12 cellular contexts compared by ENCODE assay signal in genomic region chr2:203869610-203870042, GRCh38. TPM values are rescaled to one million over a fixed set of nuclear protein-coding genes. Genes with fewer than 3 reads are reported as not detected.
DNase-seq lines count a peak whose midpoint lies in the region; ATAC-seq and TF ChIP-seq lines count a peak whose summit lies in the region.
"Had no signal": no experiment of that assay in that cellular context is flagged by ENCODE, and none has a peak within 500 bp of the region (broad histone marks: within the 10 kb centered on the region; RNA-seq: fewer than 3 reads in every experiment).

No MANE protein-coding gene starts in this region.

- H3K27ac ChIP-seq in HEK293 (ENCODE audit: extremely low read depth, low read depth, low read length) = no peak overlapping the region
- H3K27ac ChIP-seq in caudate nucleus (ENCODE audit: low read depth, low read length) = no peak overlapping the region
- H3K27ac ChIP-seq: lower lobe of right lung, SJSA1 had no signal

- DNase-seq in T-cell (peak; percentile 45 to 82 (median 68)), activated T-helper 1 cell treated with Interleukin-2 at 50 U/mL for 16 hours (ENCODE audit: low read depth) (peak; percentile 43), midbrain (lab: John Stamatoyannopoulos, UW) (no peak), caudate nucleus (lab: John Stamatoyannopoulos, UW) (no peak), head of caudate nucleus (no peak)
- no peak for DNase-seq in natural killer cell treated with Interleukin-12 subunit alpha and Interleukin-12 subunit beta and Interleukin-15 and Interleukin-18, amount 100 ng/mL, for 72 hours (ENCODE audit: low spot score)
- DNase-seq: Calu3, lower lobe of right lung had no signal

- intact Hi-C loops in head of caudate nucleus (cut with DNase I) = no loop called here

- peak overlapping the region; percentile 95 to 97 for H3K27ac Mint-ChIP-seq in T-cell
- peak overlapping the region; percentile 85 for H3K27ac Mint-ChIP-seq in natural killer cell treated with Interleukin-12 subunit alpha and Interleukin-12 subunit beta and Interleukin-15 and Interleukin-18, amount 100 ng/mL, for 72 hours

- no peaks in the 10 kb centered on the region for H3K36me3 ChIP-seq in HEK293 (ENCODE audit: control insufficient read depth in 2 of 2, insufficient read depth in 1 of 2, low read length in 2 of 2)
- H3K36me3 ChIP-seq: lower lobe of right lung, SJSA1 had no signal

- ATAC-seq in T-cell (replicated peaks in 1 of 4) (peak; percentile 80 to 88 (median 82)), GM18517 (IDR thresholded peaks at IDR 0.05; ENCODE audit: unreplicated experiment) (no peak)
- peak; percentile 2 to 44 for ATAC-seq in natural killer cell treated with Interleukin-12 subunit alpha and Interleukin-12 subunit beta and Interleukin-15 and Interleukin-18, amount 100 ng/mL, for 72 hours
- ATAC-seq: GM12878 had no signal

- peaks cover 0 to under 1% (median under 1%) of the 10 kb centered on the region in 3 donors for H3K9me3 Mint-ChIP-seq in T-cell
- H3K9me3 Mint-ChIP-seq in natural killer cell treated with Interleukin-12 subunit alpha and Interleukin-12 subunit beta and Interleukin-15 and Interleukin-18, amount 100 ng/mL, for 72 hours = no peaks in the 10 kb centered on the region

- peaks cover 29% of the 10 kb centered on the region for H3K36me3 Mint-ChIP-seq in T-cell
- peaks cover 48% of the 10 kb centered on the region for H3K36me3 Mint-ChIP-seq in natural killer cell treated with Interleukin-12 subunit alpha and Interleukin-12 subunit beta and Interleukin-15 and Interleukin-18, amount 100 ng/mL, for 72 hours

- POLR2A ChIA-PET in HEK293 (lab: Yijun Ruan, JAX) (no interaction called here), T-cell (lab: Charles Lee) (interaction anchor here (0.7 to 1.8 kb wide), 8 partner anchors 8 to 163 kb away, joined by 3 to 7 read pairs (median 4); partner anchors contain the start of gene CD28 (in 1 of the 2))

- H3K4me1 ChIP-seq in HEK293 (ENCODE audit: control insufficient read depth, insufficient read depth, low read length) = no peaks in the 10 kb centered on the region
- H3K4me1 ChIP-seq: lower lobe of right lung, SJSA1 had no signal

- H3K4me3 ChIP-seq in HEK293 (ENCODE audit: low read depth, low read length) = no peak overlapping the region
- H3K4me3 ChIP-seq: GM12878, lower lobe of right lung, SJSA1 had no signal

- no peaks in the 10 kb centered on the region for H3K27me3 Mint-ChIP-seq in T-cell
- H3K27me3 Mint-ChIP-seq in natural killer cell treated with Interleukin-12 subunit alpha and Interleukin-12 subunit beta and Interleukin-15 and Interleukin-18, amount 100 ng/mL, for 72 hours = no peaks in the 10 kb centered on the region

- H3K4me1 Mint-ChIP-seq in T-cell = peaks cover 76 to 86% (median 85%) of the 10 kb centered on the region in 3 donors
- peaks cover 49 to 70% of the 10 kb centered on the region in 2 donors for H3K4me1 Mint-ChIP-seq in natural killer cell treated with Interleukin-12 subunit alpha and Interleukin-12 subunit beta and Interleukin-15 and Interleukin-18, amount 100 ng/mL, for 72 hours (ENCODE audit: low read depth in 2 of 2)

- no peaks in the 10 kb centered on the region for H3K9me3 ChIP-seq in HEK293 (ENCODE audit: control insufficient read depth, insufficient read depth, low read depth, low read length)
- H3K9me3 ChIP-seq: lower lobe of right lung, SJSA1 had no signal

- CTCF ChIA-PET in HEK293 (lab: Yijun Ruan, JAX) = no interaction called here
- CTCF ChIA-PET in T-cell (lab: Charles Lee) = interaction anchor here (0.6 to 3.6 kb wide), 5 partner anchors 10 to 55 kb away, joined by 4 to 15 read pairs (median 6); no protein-coding TSS in a partner anchor

- no peak for TF ChIP-seq CTCF in HEK293 (tag by site-specific recombination; IDR thresholded peaks at IDR 0.05)

- peak overlapping the region; percentile 80 to 85 (median 84) for H3K4me3 Mint-ChIP-seq in T-cell
- peak overlapping the region; percentile 90 for H3K4me3 Mint-ChIP-seq in natural killer cell treated with Interleukin-12 subunit alpha and Interleukin-12 subunit beta and Interleukin-15 and Interleukin-18, amount 100 ng/mL, for 72 hours

TF ChIP-seq in HEK293, 187 proteins besides CTCF, POLR2A, EP300 and RAD21:
- TF ChIP-seq ZNF561 (tag by site-specific recombination; IDR thresholded peaks at IDR 0.05; ENCODE audit: borderline replicate concordance) = no peak
- no peak for TF ChIP-seq ZNF571 (tag by site-specific recombination; IDR thresholded peaks at IDR 0.05)
- no peak for TF ChIP-seq ZNF202 (tag by site-specific recombination; IDR thresholded peaks at IDR 0.05; ENCODE audit: borderline replicate concordance)
- peak; percentile 45; the same call in 1 of the 2 replicates for TF ChIP-seq SCRT2 (tag by site-specific recombination; IDR thresholded peaks at IDR 0.05)
- TF ChIP-seq ZNF394 (tag by site-specific recombination; IDR thresholded peaks at IDR 0.05; ENCODE audit: borderline replicate concordance) = no peak
- no peak for TF ChIP-seq ZBTB17 (tag by site-specific recombination; IDR thresholded peaks at IDR 0.05)
- TF ChIP-seq ZBTB48 (tag by site-specific recombination; IDR thresholded peaks at IDR 0.05) = no peak
- TF ChIP-seq ZNF707 (tag by site-specific recombination; IDR thresholded peaks at IDR 0.05) = no peak

RNA-seq across cellular contexts. Expression of gene CTLA4, which starts 2.1 kb away (rescaled TPM):
- 10 to 100 TPM; 11.9 to 56.2 (median 14.8) TPM for total RNA-seq in T-cell
- total RNA-seq in natural killer cell treated with Interleukin-12 subunit alpha and Interleukin-12 subunit beta and Interleukin-15 and Interleukin-18, amount 100 ng/mL, for 72 hours = 10 to 100 TPM; 13.7 to 54.8 TPM
- total RNA-seq: Calu3, GM12878, SJSA1 had no signal

Comparison
In these comparisons a context has a peak if more than half of its experiments do, and no peak if none do; other contexts are left out.
1. DNase-seq: peak in T-cell (34 of 34) and activated T-helper 1 cell treated with Interleukin-2 at 50 U/mL for 16 hours (single experiment); none in natural killer cell treated with Interleukin-12 subunit alpha and Interleukin-12 subunit beta and Interleukin-15 and Interleukin-18, amount 100 ng/mL, for 72 hours (single experiment), midbrain (single experiment), caudate nucleus (0 of 61) and head of caudate nucleus (0 of 42).